15 cellular contexts compared by ENCODE assay signal in the genomic region with DNA sequence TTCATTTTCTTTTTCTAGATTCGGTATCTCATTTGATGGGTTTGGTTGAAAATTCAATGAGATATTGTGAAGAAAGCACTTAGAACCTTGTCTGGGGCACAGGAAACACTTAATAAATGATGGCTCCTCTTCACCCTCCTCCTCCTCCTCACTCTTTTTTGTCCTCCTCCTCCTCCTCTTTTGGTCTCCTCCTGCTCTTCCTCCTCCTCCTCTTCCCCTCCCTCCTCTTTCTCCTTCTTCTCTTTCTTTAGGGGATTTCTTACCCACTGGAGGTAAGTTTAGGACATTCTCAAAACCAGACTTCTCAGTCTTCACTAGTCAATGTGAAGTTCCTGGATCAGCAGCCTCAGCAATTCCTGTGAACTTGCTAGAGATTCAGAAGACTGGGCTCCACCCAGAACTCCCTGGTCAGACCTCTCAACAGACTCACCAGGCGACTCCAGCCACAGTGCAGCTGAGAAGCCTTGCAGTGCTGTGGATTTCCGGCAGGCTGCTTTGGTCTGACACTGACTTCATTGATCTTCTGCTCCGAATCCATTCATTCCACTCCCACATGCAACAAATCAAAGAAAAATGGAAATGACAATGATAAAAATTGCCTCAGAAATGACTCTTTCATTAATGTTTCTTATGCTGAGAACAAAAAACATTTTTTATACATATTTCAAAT.
"Had no signal": no experiment of that assay in that cellular context is flagged by ENCODE, and none has a peak within 500 bp of the region (broad histone marks: within the 10 kb centered on the region; RNA-seq: fewer than 3 reads in every experiment).

No MANE protein-coding gene starts in this region.

- ATAC-seq: activated T-cell treated with anti-CD3 and anti-CD28 coated beads, Interleukin-2, amount 50 U/mL, for 72 hours; pancreas had no signal

- H3K9me3 ChIP-seq: pancreas, transverse colon had no signal

- H3K4me3 Mint-ChIP-seq: activated CD4-positive, alpha-beta T cell treated with anti-CD3 and anti-CD28 coated beads, Interleukin-2, amount 10 ng/mL, durations not matched to agents 24 days and 14 days; activated naive CD8-positive, alpha-beta T cell treated with anti-CD3 and anti-CD28 coated beads for 36 hours; activated T-cell treated with anti-CD3 and anti-CD28 coated beads, Interleukin-2, amount 50 U/mL, for 72 hours had no signal

- H3K4me1 Mint-ChIP-seq: activated CD4-positive, alpha-beta T cell treated with anti-CD3 and anti-CD28 coated beads, Interleukin-2, amount 10 ng/mL, durations not matched to agents 24 days and 14 days; activated naive CD8-positive, alpha-beta T cell treated with anti-CD3 and anti-CD28 coated beads for 36 hours had no signal

- FAIRE-seq: bronchial epithelial cell, endometrium, pancreas had no signal

- H3K27ac ChIP-seq: pancreas, transverse colon had no signal

- H3K4me1 ChIP-seq: pancreas, transverse colon had no signal

- DNase-seq: activated CD4-positive, alpha-beta T cell treated with anti-CD3 and anti-CD28 coated beads, Interleukin-2, amount 10 ng/mL, durations not matched to agents 24 days and 14 days; activated CD4-positive, CD25-positive, alpha-beta regulatory T cell; activated CD8-positive, alpha-beta memory T cell treated with anti-CD3 and anti-CD28 coated beads, Interleukin-2, amount 50 U/mL, for 48 hours; activated naive CD8-positive, alpha-beta T cell treated with anti-CD3 and anti-CD28 coated beads for 36 hours; activated T-cell treated with anti-CD3 and anti-CD28 coated beads, Interleukin-2, amount 50 U/mL, for 72 hours; anterior cingulate cortex; kidney glomerular epithelial cell; pancreas; stimulated activated CD4-positive, alpha-beta T cell treated with anti-CD3 and anti-CD28 coated beads, Interleukin-15, amount 100 ng/mL, for 24 hours; stimulated activated CD4-positive, alpha-beta T cell treated with anti-CD3 and anti-CD28 coated beads, Interleukin-4, amount 100 ng/mL, for 24 hours; stimulated activated naive CD4-positive, alpha-beta T cell; transverse colon had no signal

- H3K27me3 ChIP-seq: transverse colon had no signal

- H3K27ac Mint-ChIP-seq: activated CD4-positive, alpha-beta T cell treated with anti-CD3 and anti-CD28 coated beads, Interleukin-2, amount 10 ng/mL, durations not matched to agents 24 days and 14 days; activated naive CD8-positive, alpha-beta T cell treated with anti-CD3 and anti-CD28 coated beads for 36 hours; activated T-cell treated with anti-CD3 and anti-CD28 coated beads, Interleukin-2, amount 50 U/mL, for 72 hours had no signal

- H3K9me3 Mint-ChIP-seq: activated CD4-positive, alpha-beta T cell treated with anti-CD3 and anti-CD28 coated beads, Interleukin-2, amount 10 ng/mL, durations not matched to agents 24 days and 14 days; activated naive CD8-positive, alpha-beta T cell treated with anti-CD3 and anti-CD28 coated beads for 36 hours; activated T-cell treated with anti-CD3 and anti-CD28 coated beads, Interleukin-2, amount 50 U/mL, for 72 hours had no signal

- H3K36me3 Mint-ChIP-seq: activated naive CD8-positive, alpha-beta T cell treated with anti-CD3 and anti-CD28 coated beads for 36 hours had no signal

- H3K4me3 ChIP-seq: lung, pancreas, transverse colon had no signal

- H3K36me3 ChIP-seq: pancreas, transverse colon had no signal
